8 cellular contexts compared by ENCODE assay signal in the genomic region with DNA sequence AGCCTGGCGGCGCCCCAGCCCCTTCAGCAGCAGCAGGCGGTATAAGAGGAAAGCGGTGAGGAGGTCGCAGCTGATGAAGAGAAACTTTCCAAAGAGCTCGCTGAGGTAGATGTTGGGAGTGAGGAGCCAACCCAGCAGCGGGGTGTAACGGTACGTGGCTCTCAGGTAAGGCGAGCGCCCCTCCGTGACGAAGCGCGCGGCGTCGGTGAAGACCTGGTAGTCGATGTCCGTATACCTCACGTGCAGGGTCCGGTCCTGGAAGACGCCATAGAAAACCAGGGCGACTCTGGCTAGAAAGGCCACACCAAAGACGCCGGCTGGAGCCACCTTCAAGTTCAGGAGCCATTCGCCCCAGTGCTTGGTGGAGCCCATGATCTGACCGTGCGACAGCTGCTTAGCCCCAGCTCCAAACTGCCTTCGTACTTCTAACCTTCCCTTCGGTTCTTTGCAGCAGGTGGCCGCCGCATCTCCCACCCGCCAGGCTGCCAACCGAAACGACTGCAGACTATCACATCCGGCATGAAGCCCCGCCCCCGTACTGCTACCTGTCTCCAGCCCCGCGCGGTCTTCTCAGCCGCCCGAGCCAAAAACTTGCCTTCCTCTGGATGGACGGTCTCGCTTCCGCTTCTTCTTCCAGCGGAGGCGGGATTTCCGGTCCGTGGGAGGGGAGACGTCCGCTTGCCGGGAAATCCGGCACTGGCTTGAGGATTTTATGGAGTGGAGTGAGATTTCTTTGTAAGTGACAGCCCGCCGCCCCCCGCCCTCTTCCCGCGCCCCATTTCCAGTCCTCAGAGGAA. TPM values are rescaled to one million over a fixed set of nuclear protein-coding genes. Genes with fewer than 3 reads are reported as not detected.
DNase-seq lines count a peak whose midpoint lies in the region; ATAC-seq, FAIRE-seq and TF ChIP-seq lines count a peak whose summit lies in the region.

A gene (minus strand): TSS at position 623 of the 797 bp plus-strand sequence. CDS start 251 bp downstream, at position 372.

- H3K36me3 ChIP-seq in adrenal gland (replicated peaks in 1 of 2): no peaks in the 10 kb centered on the region
- H3K36me3 ChIP-seq in heart left ventricle: peaks cover 0 to 8% (median 0%) of the 10 kb centered on the region in 9 donors
- H3K36me3 ChIP-seq in upper lobe of left lung: no peaks in the 10 kb centered on the region

- no peaks in the 10 kb centered on the region for H3K9me3 ChIP-seq in adrenal gland (replicated peaks in 1 of 3)
- no peaks in the 10 kb centered on the region for H3K9me3 ChIP-seq in heart left ventricle
- H3K9me3 ChIP-seq in upper lobe of left lung: no peaks in the 10 kb centered on the region

- H3K27me3 ChIP-seq in adrenal gland (no peaks in the 10 kb centered on the region), heart left ventricle (no peaks in the 10 kb centered on the region), upper lobe of left lung (no peaks in the 10 kb centered on the region)

- peak; percentile 94 for ATAC-seq in HG02840 (IDR thresholded peaks at IDR 0.05; ENCODE audit: low FRiP score, unreplicated experiment)
- peak; percentile 90 to 97 (median 97) for ATAC-seq in heart left ventricle
- peak; percentile 97 to 99 for ATAC-seq in upper lobe of left lung (ENCODE audit: low FRiP score in 2 of 2)

- TF ChIP-seq CTCF in adrenal gland (IDR thresholded peaks at IDR 0.05): no peak
- TF ChIP-seq CTCF in heart left ventricle (IDR thresholded peaks at IDR 0.05): no peak
- TF ChIP-seq CTCF in upper lobe of left lung (IDR thresholded peaks at IDR 0.05): no peak

- TF ChIP-seq POLR2A in GM12892 (IDR thresholded peaks at IDR 0.05; ENCODE audit: low read depth, low read length) (peak; percentile 72), adrenal gland (IDR thresholded peaks at IDR 0.05) (peak; percentile 55 to 60), heart left ventricle (IDR thresholded peaks at IDR 0.05) (peak in 1 of 2 donors; percentile 61), upper lobe of left lung (IDR thresholded peaks at IDR 0.05) (peak in 3 of 4 donors; percentile 25 to 65 (median 64))

- peak; percentile 96 for FAIRE-seq in GM12892 (lab: Jason Lieb, UNC)

- H3K27ac ChIP-seq in adrenal gland: peak within 1 kb of the TSS in 3 of 5 donors; percentile 3 to 75 (median 66)
- peak within 1 kb of the TSS in 11 of 12 donors; percentile 37 to 85 (median 69) for H3K27ac ChIP-seq in heart left ventricle
- peak within 1 kb of the TSS; percentile 64 to 83 (median 78) for H3K27ac ChIP-seq in upper lobe of left lung

- peaks cover 14 to 31% of the 10 kb centered on the region in 2 donors for H3K4me1 ChIP-seq in adrenal gland (replicated peaks in 1 of 2)
- H3K4me1 ChIP-seq in heart left ventricle: peaks cover 0 to 39% (median 18%) of the 10 kb centered on the region in 12 donors
- peaks cover 16 to 36% (median 19%) of the 10 kb centered on the region in 4 donors for H3K4me1 ChIP-seq in upper lobe of left lung

- 0 to 1% (median 0%) methylated on average over 13 to 60 of the region's 60 CpGs for WGBS in adrenal gland, 4 donors
- 0 to 2% (median 0%) methylated on average over 39 to 60 of the region's 60 CpGs for WGBS in heart left ventricle, 4 donors
- 0% methylated on average over 26 to 60 of the region's 60 CpGs for WGBS in upper lobe of left lung, 2 donors

- peak within 1 kb of the TSS; percentile 68 to 96 (median 83) for H3K4me3 ChIP-seq in adrenal gland
- H3K4me3 ChIP-seq in heart left ventricle: peak within 1 kb of the TSS; percentile 63 to 93 (median 78)
- peak within 1 kb of the TSS; percentile 69 to 91 (median 80) for H3K4me3 ChIP-seq in upper lobe of left lung

- DNase-seq in GM12892 (ENCODE audit: insufficient read length) (peak; percentile 80), NCI-H1436 (lab: John Stamatoyannopoulos, UW) (peak; percentile 97), SW480 (ENCODE audit: low spot score) (peak; percentile 95), adrenal gland (peak; percentile 93 to 96 (median 95)), heart left ventricle (peak; percentile 93 to 96 (median 95)), pons (ENCODE audit: low spot score) (peak; percentile 95), upper lobe of left lung (peak; percentile 92 to 99)

- intact Hi-C loops in adrenal gland (cut with DNase I): no loop called here
- intact Hi-C loops in heart left ventricle (cut with DNase I): loop anchor here in 4 of 10 donors (1.0 to 5.0 kb wide), 3 partner anchors 249 to 251 kb away; a partner anchor contains a TSS

- TF ChIP-seq EP300 in upper lobe of left lung (IDR thresholded peaks at IDR 0.05): no peak

RNA-seq across cellular contexts. Expression of the gene that starts here (rescaled TPM):
- polyA plus RNA-seq in GM12892 (2012; ENCODE audit: missing spikeins): 2.4 TPM
- 1 to 10 TPM; 5.3 to 9.4 (median 7.4) TPM for total RNA-seq in adrenal gland
- 1 to 10 TPM; 3.0 to 9.4 (median 3.5) TPM for polyA plus RNA-seq in adrenal gland
- 1 to 10 TPM; 1.7 to 4.1 (median 2.5) TPM for total RNA-seq in heart left ventricle
- 1 to 10 TPM; 1.6 to 2.1 TPM for polyA plus RNA-seq in heart left ventricle
- total RNA-seq in upper lobe of left lung: 1 to 10 TPM; 2.8 to 6.5 (median 6.0) TPM

Comparison
In these comparisons a context has a peak if more than half of its experiments do, and no peak if none do; other contexts are left out.
1. Peak in every context shown above with its lines: DNase-seq, ATAC-seq, H3K4me3 ChIP-seq and H3K27ac ChIP-seq.